ENCODE assay signal across 8 cellular contexts in the genomic region with DNA sequence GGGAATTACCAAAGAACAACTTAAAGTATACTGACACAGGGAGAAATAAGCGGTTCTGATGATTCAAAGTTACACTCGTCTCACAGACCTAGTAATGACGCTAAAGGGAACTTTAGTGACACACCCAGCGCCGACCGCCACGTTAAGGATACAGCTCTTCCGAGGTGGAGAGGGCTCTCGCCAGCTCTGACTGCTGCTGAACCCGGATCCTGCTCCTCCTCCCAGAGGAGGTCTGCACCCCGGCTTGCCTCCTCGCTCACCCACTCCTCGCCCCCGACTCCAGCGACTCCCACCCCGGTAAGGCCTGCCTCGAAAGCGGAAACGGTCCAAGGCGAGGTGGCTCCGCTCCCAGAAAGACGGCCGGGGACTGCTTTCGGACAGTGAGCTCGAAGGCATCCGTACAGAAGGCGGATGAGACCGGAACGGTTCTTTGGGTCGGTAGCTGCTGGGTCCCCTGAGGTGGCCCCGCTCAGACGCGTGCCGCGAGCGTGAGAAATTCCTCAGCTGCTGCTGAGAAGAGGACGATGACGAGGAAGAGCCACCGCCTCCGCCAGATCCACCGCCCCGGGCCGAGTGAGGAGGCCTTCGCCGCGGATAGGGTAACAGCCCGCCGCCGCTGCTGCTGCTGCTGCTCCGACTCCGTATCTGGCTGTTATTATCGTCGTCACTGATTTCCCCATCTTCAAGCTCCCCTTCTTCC. TPM values are rescaled to one million over a fixed set of nuclear protein-coding genes. Genes with fewer than 3 reads are reported as not detected.
DNase-seq lines count a peak whose midpoint lies in the region; ATAC-seq and TF ChIP-seq lines count a peak whose summit lies in the region.

No MANE protein-coding gene starts in this region.

- H3K9me3 ChIP-seq in Peyer's patch (no peaks in the 10 kb centered on the region), neural progenitor cell (ENCODE audit: low read depth) (no peaks in the 10 kb centered on the region), stomach (no peaks in the 10 kb centered on the region)

- peak overlapping the region; percentile 98 for H3K4me3 Mint-ChIP-seq in activated T-helper 17 cell treated with anti-CD3 and anti-CD28 coated beads, Interleukin-2, amount 50 U/mL, for 72 hours
- H3K4me3 Mint-ChIP-seq in neural progenitor cell = peak overlapping the region; percentile 95

- peak overlapping the region; percentile 91 for H3K4me2 ChIP-seq in neural progenitor cell

- intact Hi-C loops in stomach (cut with DNase I; ENCODE audit: low total_unique reads) = no loop called here

- H3K27ac Mint-ChIP-seq in activated T-helper 17 cell treated with anti-CD3 and anti-CD28 coated beads, Interleukin-2, amount 50 U/mL, for 72 hours = peak overlapping the region; percentile 100
- H3K27ac Mint-ChIP-seq in neural progenitor cell = peak overlapping the region; percentile 99

- TF ChIP-seq POLR2A in Peyer's patch (IDR thresholded peaks at IDR 0.05) (peak; percentile 53 to 61), stomach (IDR thresholded peaks at IDR 0.05) (no peak)

- ATAC-seq in GM19023 (IDR thresholded peaks at IDR 0.05; ENCODE audit: unreplicated experiment) = peak; percentile 29
- ATAC-seq in HG03196 (IDR thresholded peaks at IDR 0.05; ENCODE audit: unreplicated experiment) = peak; percentile 16
- peak; percentile 77 for ATAC-seq in activated T-helper 17 cell treated with anti-CD3 and anti-CD28 coated beads, Interleukin-2, amount 50 U/mL, for 72 hours (replicated peaks)

- H3K4me1 ChIP-seq in Peyer's patch (peaks cover 0 to 29% (median 2%) of the 10 kb centered on the region in 4 donors), neural progenitor cell (peaks cover 21% of the 10 kb centered on the region), stomach (peaks cover 18 to 54% (median 34%) of the 10 kb centered on the region in 4 donors)

- peak overlapping the region; percentile 92 for H3K9ac ChIP-seq in neural progenitor cell

- H3K4me3 ChIP-seq in Peyer's patch = peak overlapping the region; percentile 72 to 92 (median 84)
- H3K4me3 ChIP-seq in fibroblast of the aortic adventitia (ENCODE audit: low read depth, low read length) = peak overlapping the region; percentile 91
- peak overlapping the region; percentile 86 for H3K4me3 ChIP-seq in neural progenitor cell
- H3K4me3 ChIP-seq in stomach = peak overlapping the region; percentile 78 to 94 (median 86)

- H3K27me3 Mint-ChIP-seq in activated T-helper 17 cell treated with anti-CD3 and anti-CD28 coated beads, Interleukin-2, amount 50 U/mL, for 72 hours = no peaks in the 10 kb centered on the region
- H3K27me3 Mint-ChIP-seq in neural progenitor cell (ENCODE audit: insufficient read depth, low read depth) = no peaks in the 10 kb centered on the region

- peaks cover 22% of the 10 kb centered on the region for H3K4me1 Mint-ChIP-seq in activated T-helper 17 cell treated with anti-CD3 and anti-CD28 coated beads, Interleukin-2, amount 50 U/mL, for 72 hours
- peaks cover 22% of the 10 kb centered on the region for H3K4me1 Mint-ChIP-seq in neural progenitor cell

- 0 to 1% (median 0%) methylated on average over 27 to 53 of the region's 53 CpGs for WGBS in stomach, 5 donors

- H3F3A ChIP-seq in neural progenitor cell (ENCODE audit: low read depth) = peaks cover 11% of the 10 kb centered on the region

- H3K9me3 Mint-ChIP-seq in activated T-helper 17 cell treated with anti-CD3 and anti-CD28 coated beads, Interleukin-2, amount 50 U/mL, for 72 hours = no peaks in the 10 kb centered on the region
- no peaks in the 10 kb centered on the region for H3K9me3 Mint-ChIP-seq in neural progenitor cell

- DNase-seq in AG09319 (ENCODE audit: extremely low read depth, low read depth) (peak; percentile 18), Peyer's patch (peak; percentile 57 to 83 (median 82)), fibroblast of the aortic adventitia (ENCODE audit: low read depth) (peak; percentile 73), neural progenitor cell (ENCODE audit: low spot score) (peak; percentile 84), stomach (peak; percentile 62)

- TF ChIP-seq CTCF in AG09319 (IDR thresholded peaks at IDR 0.05; ENCODE audit: low read depth, low read length) (no peak), Peyer's patch (IDR thresholded peaks at IDR 0.05) (no peak), fibroblast of the aortic adventitia (IDR thresholded peaks at IDR 0.05; ENCODE audit: insufficient read depth, low read length) (no peak), neural progenitor cell (IDR thresholded peaks at IDR 0.05) (no peak), stomach (IDR thresholded peaks at IDR 0.05) (no peak)

- no peak overlapping the region for H2AFZ ChIP-seq in neural progenitor cell (replicated peaks)

- peaks cover 82% of the 10 kb centered on the region for H3K79me2 ChIP-seq in neural progenitor cell (ENCODE audit: low read depth)

- TF ChIP-seq EP300 in stomach (IDR thresholded peaks at IDR 0.05) = no peak

- no peaks in the 10 kb centered on the region for H3K27me3 ChIP-seq in Peyer's patch
- no peaks in the 10 kb centered on the region for H3K27me3 ChIP-seq in neural progenitor cell
- H3K27me3 ChIP-seq in stomach = no peaks in the 10 kb centered on the region

- peaks cover 50% of the 10 kb centered on the region for H3K36me3 Mint-ChIP-seq in activated T-helper 17 cell treated with anti-CD3 and anti-CD28 coated beads, Interleukin-2, amount 50 U/mL, for 72 hours (ENCODE audit: low read depth)
- H3K36me3 Mint-ChIP-seq in neural progenitor cell = peaks cover 26% of the 10 kb centered on the region

- H4K20me1 ChIP-seq in neural progenitor cell (ENCODE audit: low read depth) = peaks cover 26% of the 10 kb centered on the region

- peak overlapping the region; percentile 91 to 98 (median 96) for H3K27ac ChIP-seq in Peyer's patch
- H3K27ac ChIP-seq in neural progenitor cell = peak overlapping the region; percentile 86
- peak overlapping the region; percentile 85 to 99 (median 98) for H3K27ac ChIP-seq in stomach

- H3K36me3 ChIP-seq in Peyer's patch (peaks cover 0 to 25% (median 0%) of the 10 kb centered on the region in 3 donors), neural progenitor cell (peaks cover 14% of the 10 kb centered on the region), stomach (peaks cover 9 to 25% (median 23%) of the 10 kb centered on the region in 4 donors)

RNA-seq across cellular contexts. Expression of gene ZFC3H1, which starts 0.6 kb away (rescaled TPM):
- total RNA-seq in Peyer's patch (100 to 1,000 TPM; 131 to 309 (median 156) TPM), fibroblast of the aortic adventitia (ENCODE audit: low replicate concordance) (54.1 and 68.1 TPM in 2 replicates), neural progenitor cell (ENCODE audit: low replicate concordance) (22.8 and 37.9 TPM in 2 replicates), stomach (100 to 1,000 TPM; 110 to 574 (median 155) TPM)
- total RNA-seq in activated T-helper 17 cell treated with anti-CD3 and anti-CD28 coated beads, Interleukin-2, amount 50 U/mL, for 72 hours = 100 to 1,000 TPM in 1 of 2 donors, 10 to 100 TPM in 1; 61.6 to 111 TPM
- 10 to 100 TPM in 1 of 3 donors, 1 to 10 TPM in 2; 4.9 to 24.3 (median 6.2) TPM for polyA plus RNA-seq in stomach

RNA-seq across cellular contexts. Expression of gene THAP2, which starts 1.1 kb away (rescaled TPM):
- total RNA-seq in Peyer's patch (1 to 10 TPM; 2.8 to 7.5 (median 3.7) TPM), fibroblast of the aortic adventitia (ENCODE audit: low replicate concordance) (3.8 and 4.9 TPM in 2 replicates), neural progenitor cell (ENCODE audit: low replicate concordance) (15.9 and 37.3 TPM in 2 replicates), stomach (1 to 10 TPM in 3 of 5 donors, under 1 TPM in 1, not detected in 1; 0.87 to 4.3 (median 3.0) TPM)
- 10 to 100 TPM in 1 of 2 donors, 1 to 10 TPM in 1; 8.7 to 10.9 TPM for total RNA-seq in activated T-helper 17 cell treated with anti-CD3 and anti-CD28 coated beads, Interleukin-2, amount 50 U/mL, for 72 hours
- polyA plus RNA-seq in stomach = 1 to 10 TPM in 2 of 3 donors, under 1 TPM in 1; 0.87 to 3.8 (median 1.8) TPM

RNA-seq across cellular contexts. Expression of gene TMEM19, which starts 22.9 kb away (rescaled TPM):
- total RNA-seq in Peyer's patch = 10 to 100 TPM; 12.4 to 48.3 (median 43.6) TPM
- total RNA-seq in activated T-helper 17 cell treated with anti-CD3 and anti-CD28 coated beads, Interleukin-2, amount 50 U/mL, for 72 hours = 10 to 100 TPM; 16.2 to 29.7 TPM
- 24.8 and 36.8 TPM in 2 replicates for total RNA-seq in fibroblast of the aortic adventitia (ENCODE audit: low replicate concordance)
- 9.3 and 11.0 TPM in 2 replicates for total RNA-seq in neural progenitor cell (ENCODE audit: low replicate concordance)
- total RNA-seq in stomach = 10 to 100 TPM in 3 of 5 donors, 1 to 10 TPM in 2; 7.6 to 80.5 (median 11.6) TPM
- polyA plus RNA-seq in stomach = 10 to 100 TPM in 2 of 3 donors, 1 to 10 TPM in 1; 8.5 to 11.8 (median 10.7) TPM

Comparison
In these comparisons a context has a peak if more than half of its experiments do, and no peak if none do; other contexts are left out.
1. Peak in every context shown above with its lines: DNase-seq, ATAC-seq, H3K4me3 ChIP-seq and H3K27ac ChIP-seq.
2. DNase-seq: peak in every context shown above with its lines; median percentile 84 in neural progenitor cell; 82 in Peyer's patch; 73 in fibroblast of the aortic adventitia; 62 in stomach; 18 in AG09319.
3. ATAC-seq: peak in every context shown above with its lines; median percentile 77 in activated T-helper 17 cell treated with anti-CD3 and anti-CD28 coated beads, Interleukin-2, amount 50 U/mL, for 72 hours; 29 in GM19023; 16 in HG03196.
4. POLR2A ChIP-seq: peak in Peyer's patch (2 of 2); none in stomach (0 of 4).